ENCODE assay signal across 13 cellular contexts in the genomic region with DNA sequence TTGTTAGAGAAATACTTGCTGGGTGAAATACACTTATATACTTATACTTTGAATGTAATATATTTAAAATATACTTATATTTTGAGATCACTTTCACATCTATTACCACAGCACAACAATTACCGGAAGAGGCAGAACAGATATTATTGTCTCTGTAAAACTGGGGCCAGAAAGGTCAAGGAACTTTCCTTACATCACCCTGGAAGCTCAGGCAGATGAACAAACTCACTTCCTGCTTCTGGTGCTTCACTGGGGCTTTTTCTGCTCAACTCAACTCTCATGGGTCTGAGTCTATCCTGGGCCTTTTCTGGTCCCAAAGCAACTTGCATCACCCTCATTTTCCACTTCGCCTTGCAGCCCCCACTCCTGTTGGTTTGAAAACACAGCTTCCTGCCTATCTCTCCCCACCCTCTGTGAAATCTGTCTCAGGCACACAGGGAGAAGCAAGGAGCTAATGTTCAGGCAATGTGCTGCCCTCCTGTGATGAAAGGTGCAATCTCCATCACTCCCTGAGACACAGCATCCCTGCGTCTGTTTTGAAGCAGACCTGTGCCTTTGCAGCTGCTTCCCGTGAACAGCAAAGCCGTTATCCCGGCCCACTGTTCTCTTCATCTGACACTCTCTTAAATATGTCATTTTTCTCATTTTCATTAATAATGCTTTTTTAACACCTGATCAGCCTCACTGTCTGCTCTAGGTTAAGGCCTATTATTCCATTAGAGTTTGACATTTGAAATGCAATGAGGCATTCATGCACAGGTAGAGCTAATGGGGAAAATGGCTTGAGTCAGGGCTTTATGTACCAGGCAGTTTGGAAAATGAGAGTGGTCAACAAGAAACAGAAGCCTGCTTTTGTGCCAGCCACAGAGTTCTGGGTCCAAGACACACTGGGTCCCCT.
DNase-seq lines count a peak whose midpoint lies in the region; ATAC-seq and TF ChIP-seq lines count a peak whose summit lies in the region.
"Had no signal": no experiment of that assay in that cellular context is flagged by ENCODE, and none has a peak within 500 bp of the region (broad histone marks: within the 10 kb centered on the region; RNA-seq: fewer than 3 reads in every experiment).

No MANE protein-coding gene starts in this region.

- no peaks in the 10 kb centered on the region for H3K27me3 Mint-ChIP-seq in stimulated activated naive CD8-positive, alpha-beta T cell treated with anti-CD3 and anti-CD28 coated beads, Interleukin-15, amount 100 ng/mL, for 72 hours
- peaks cover 8% of the 10 kb centered on the region for H3K27me3 Mint-ChIP-seq in activated naive CD8-positive, alpha-beta T cell treated with anti-CD3 and anti-CD28 coated beads for 36 hours

- H3K9me3 ChIP-seq in tibial artery, result no peaks in the 10 kb centered on the region
- H3K9me3 ChIP-seq: HAP-1 had no signal

- DNase-seq in Ammon's horn (ENCODE audit: low spot score), result peak; percentile 62
- DNase-seq in SHP77 treated with DMSO at 0.1 percent for 48 hours (lab: John Stamatoyannopoulos, UW), result peak; percentile 99
- DNase-seq in iPS DF 19.7 (ENCODE audit: low read depth, low spot score), result peak; percentile 30
- no peak for DNase-seq in stimulated activated naive CD8-positive, alpha-beta T cell treated with anti-CD3 and anti-CD28 coated beads, Interleukin-15, amount 100 ng/mL, for 72 hours
- no peak for DNase-seq in activated naive CD8-positive, alpha-beta T cell treated with anti-CD3 and anti-CD28 coated beads for 36 hours
- no peak for DNase-seq in tibial artery
- DNase-seq in 8988T, result no peak
- DNase-seq: activated T-cell treated with anti-CD3 and anti-CD28 coated beads, Interleukin-2, amount 50 U/mL, for 4 hours; naive thymus-derived CD4-positive, alpha-beta T cell; stimulated activated naive CD8-positive, alpha-beta T cell treated with anti-CD3 and anti-CD28 coated beads, Interleukin-15, Interleukin-2, amounts not matched to agents 100 U/mL and 50 U/mL, for 24 hours; T1000 had no signal

- H3K27ac ChIP-seq in tibial artery, result no peak overlapping the region

- peaks cover 5% of the 10 kb centered on the region for H3K4me1 Mint-ChIP-seq in stimulated activated naive CD8-positive, alpha-beta T cell treated with anti-CD3 and anti-CD28 coated beads, Interleukin-15, amount 100 ng/mL, for 72 hours
- H3K4me1 Mint-ChIP-seq in activated naive CD8-positive, alpha-beta T cell treated with anti-CD3 and anti-CD28 coated beads for 36 hours, result no peaks in the 10 kb centered on the region
- H3K4me1 Mint-ChIP-seq: naive thymus-derived CD4-positive, alpha-beta T cell had no signal

- no peaks in the 10 kb centered on the region for H3K27me3 ChIP-seq in tibial artery

- H3K4me3 Mint-ChIP-seq in stimulated activated naive CD8-positive, alpha-beta T cell treated with anti-CD3 and anti-CD28 coated beads, Interleukin-15, amount 100 ng/mL, for 72 hours, result no peak overlapping the region
- no peak overlapping the region for H3K4me3 Mint-ChIP-seq in activated naive CD8-positive, alpha-beta T cell treated with anti-CD3 and anti-CD28 coated beads for 36 hours
- H3K4me3 Mint-ChIP-seq: activated T-cell treated with anti-CD3 and anti-CD28 coated beads, Interleukin-2, amount 50 U/mL, for 4 hours; naive thymus-derived CD4-positive, alpha-beta T cell had no signal

- H3K27ac Mint-ChIP-seq in stimulated activated naive CD8-positive, alpha-beta T cell treated with anti-CD3 and anti-CD28 coated beads, Interleukin-15, amount 100 ng/mL, for 72 hours, result peak overlapping the region in 1 of 2 donors; percentile 68
- H3K27ac Mint-ChIP-seq in activated naive CD8-positive, alpha-beta T cell treated with anti-CD3 and anti-CD28 coated beads for 36 hours, result no peak overlapping the region
- H3K27ac Mint-ChIP-seq: naive thymus-derived CD4-positive, alpha-beta T cell had no signal

- no peak for TF ChIP-seq CTCF in tibial artery (IDR thresholded peaks at IDR 0.05)

- no peaks in the 10 kb centered on the region for H3K9me3 Mint-ChIP-seq in stimulated activated naive CD8-positive, alpha-beta T cell treated with anti-CD3 and anti-CD28 coated beads, Interleukin-15, amount 100 ng/mL, for 72 hours
- H3K9me3 Mint-ChIP-seq in activated naive CD8-positive, alpha-beta T cell treated with anti-CD3 and anti-CD28 coated beads for 36 hours, result no peaks in the 10 kb centered on the region
- H3K9me3 Mint-ChIP-seq: activated T-cell treated with anti-CD3 and anti-CD28 coated beads, Interleukin-2, amount 50 U/mL, for 4 hours; naive thymus-derived CD4-positive, alpha-beta T cell had no signal

- H3K4me1 ChIP-seq in tibial artery, result peaks cover 0 to 5% (median 0%) of the 10 kb centered on the region in 4 donors

- H3K4me3 ChIP-seq in tibial artery, result no peak overlapping the region
- H3K4me3 ChIP-seq: HAP-1 had no signal

- intact Hi-C loops in tibial artery (cut with DNase I; ENCODE audit: low total_unique reads), result no loop called here

- no peaks in the 10 kb centered on the region for H3K36me3 Mint-ChIP-seq in activated naive CD8-positive, alpha-beta T cell treated with anti-CD3 and anti-CD28 coated beads for 36 hours
- H3K36me3 Mint-ChIP-seq: naive thymus-derived CD4-positive, alpha-beta T cell had no signal

- H3K36me3 ChIP-seq in tibial artery, result no peaks in the 10 kb centered on the region
- H3K36me3 ChIP-seq: HAP-1 had no signal

- ATAC-seq in GM21723 (IDR thresholded peaks at IDR 0.05; ENCODE audit: unreplicated experiment), result peak; percentile 49
- ATAC-seq in stimulated activated naive CD8-positive, alpha-beta T cell treated with anti-CD3 and anti-CD28 coated beads, Interleukin-15, amount 100 ng/mL, for 72 hours, result no peak
- ATAC-seq: activated T-cell treated with anti-CD3 and anti-CD28 coated beads, Interleukin-2, amount 50 U/mL, for 4 hours; naive thymus-derived CD4-positive, alpha-beta T cell; stimulated activated naive CD8-positive, alpha-beta T cell treated with anti-CD3 and anti-CD28 coated beads, Interleukin-15, Interleukin-2, amounts not matched to agents 100 U/mL and 50 U/mL, for 24 hours had no signal

Comparison
In these comparisons a context has a peak if more than half of its experiments do, and no peak if none do; other contexts are left out.
1. DNase-seq: peak in Ammon's horn (single experiment), SHP77 treated with DMSO at 0.1 percent for 48 hours (single experiment) and iPS DF 19.7 (single experiment); none in stimulated activated naive CD8-positive, alpha-beta T cell treated with anti-CD3 and anti-CD28 coated beads, Interleukin-15, amount 100 ng/mL, for 72 hours (0 of 2), activated naive CD8-positive, alpha-beta T cell treated with anti-CD3 and anti-CD28 coated beads for 36 hours (single experiment), tibial artery (0 of 2) and 8988T (single experiment).